In genomic region chr14:75301666-75302325, GRCh38 we compare ENCODE assay signal across 9 cellular contexts. TPM values are rescaled to one million over a fixed set of nuclear protein-coding genes. Genes with fewer than 3 reads are reported as not detected.
A peak's percentile ranks its signal among the peaks of the same experiment; 100 is the strongest.
DNase-seq lines count a peak whose midpoint lies in the region; ATAC-seq, FAIRE-seq and TF ChIP-seq lines count a peak whose summit lies in the region.
"Had no signal": no experiment of that assay in that cellular context is flagged by ENCODE, and none has a peak within 500 bp of the region (broad histone marks: within the 10 kb centered on the region; RNA-seq: fewer than 3 reads in every experiment).

No MANE protein-coding gene starts in this region.

- H3K56ac ChIP-seq in H9 (ENCODE audit: insufficient read length, low read depth, low read length): no peak overlapping the region

- in situ Hi-C loops in K562 (cut with MboI): loop anchor here (5.0 to 10.0 kb wide), 3 partner anchors 169 to 437 kb away; no protein-coding TSS in a partner anchor

- H2AK5ac ChIP-seq in H9 (ENCODE audit: insufficient read length, low read length): no peak overlapping the region

- H2AFZ ChIP-seq in K562 (ENCODE audit: low read depth, low read length) (peak overlapping the region; percentile 87), H9 (ENCODE audit: low read length) (no peak overlapping the region)

- peaks cover 33% of the 10 kb centered on the region for H3K4me1 ChIP-seq in Caco-2
- peaks cover 19 to 25% of the 10 kb centered on the region in 2 experiments for H3K4me1 ChIP-seq in K562 (replicated peaks in 1 of 2; ENCODE audit: control insufficient read depth in 2 of 2, insufficient read depth in 2 of 2, low read length in 2 of 2)
- no peaks in the 10 kb centered on the region for H3K4me1 ChIP-seq in H9 (ENCODE audit: insufficient read depth, low read length)

- peak; percentile 32; the same call in 1 of the 2 replicates for TF ChIP-seq EP300 in K562 (IDR thresholded peaks at IDR 0.05; ENCODE audit: low read length)

- H3K27me3 Mint-ChIP-seq in Caco-2 (ENCODE audit: insufficient read depth, unreplicated experiment) (no peaks in the 10 kb centered on the region), H9 (ENCODE audit: low read depth) (no peaks in the 10 kb centered on the region)

- WGBS in K562 (ENCODE audit: insufficient coverage, low coverage, missing lambda C conversion rate): 34% methylated on average over 6 of the region's 9 CpGs
- no CpG with 5 or more reads among the region's 9 CpGs for WGBS in H9 (ENCODE audit: extremely low coverage, insufficient read length, low lambda C conversion rate)

- H4K91ac ChIP-seq in H9 (ENCODE audit: insufficient read length, low read depth, low read length): no peak overlapping the region

- peak; percentile 65 to 89 for DNase-seq in Caco-2
- DNase-seq in NOMO-1 treated with DMSO at 0.1 percent for 48 hours (lab: John Stamatoyannopoulos, UW; ENCODE audit: unreplicated experiment): peak; percentile 88
- peak; percentile 23 to 76 (median 40) for DNase-seq in K562 (ENCODE audit: extremely low read depth in 1 of 4, low spot score in 3 of 4)
- peak; percentile 55 for DNase-seq in mucosa of gallbladder (ENCODE audit: low spot score)
- DNase-seq in NCI-H748 treated with DMSO at 0.1 percent for 48 hours (lab: John Stamatoyannopoulos, UW): no peak
- DNase-seq in H9: no peak
- DNase-seq: NCI-H2227 treated with DMSO at 0.1 percent for 48 hours had no signal

- H3K79me2 ChIP-seq in K562 (ENCODE audit: control insufficient read depth, insufficient read depth, low read length) (no peaks in the 10 kb centered on the region), H9 (ENCODE audit: insufficient read depth, low read length) (no peaks in the 10 kb centered on the region)

- no peak overlapping the region for H3T11ph ChIP-seq in H9 (ENCODE audit: low read length)

- no peak overlapping the region for H3K4me3 ChIP-seq in Caco-2 (ENCODE audit: low read depth, low read length)
- no peak overlapping the region for H3K4me3 ChIP-seq in K562

- H3K9me3 Mint-ChIP-seq in Caco-2 (ENCODE audit: unreplicated experiment) (no peaks in the 10 kb centered on the region), H9 (no peaks in the 10 kb centered on the region)

- no peak overlapping the region for H2BK15ac ChIP-seq in H9 (ENCODE audit: low read depth, low read length)

- H3K4ac ChIP-seq in H9 (ENCODE audit: low read depth, low read length): no peak overlapping the region

- H2BK12ac ChIP-seq in H9 (ENCODE audit: insufficient read length, low read depth, low read length): no peak overlapping the region

- H3K23me2 ChIP-seq in H9 (ENCODE audit: insufficient read length, low read depth, low read length, poor library complexity, severe bottlenecking): no peaks in the 10 kb centered on the region

- peak; percentile 72 for ATAC-seq in K562
- no peak for ATAC-seq in GM19467 (IDR thresholded peaks at IDR 0.05; ENCODE audit: unreplicated experiment)
- no peak for ATAC-seq in HG03139 (IDR thresholded peaks at IDR 0.05; ENCODE audit: unreplicated experiment)

- H2BK120ac ChIP-seq in H9 (ENCODE audit: low read depth, low read length, poor library complexity, severe bottlenecking): no peak overlapping the region

- CTCF ChIA-PET in Caco-2 (lab: Charles Lee) (interaction anchor here (0.5 to 1.2 kb wide), 5 partner anchors 19 to 356 kb away, joined by 3 to 5 read pairs (median 4); no protein-coding TSS in a partner anchor), K562 (lab: Yijun Ruan, JAX; ENCODE audit: low intra/inter-chr PET ratio) (interaction anchor here (1.0 to 3.2 kb wide), 3 partner anchors 169 to 171 kb away, joined by 3 to 40 read pairs (median 9); no protein-coding TSS in a partner anchor)

- H3K36me3 ChIP-seq in Caco-2 (ENCODE audit: control insufficient read depth, insufficient read depth, low read length) (no peaks in the 10 kb centered on the region), K562 (ENCODE audit: control insufficient read depth, insufficient read depth, low read length) (no peaks in the 10 kb centered on the region)

- no peak overlapping the region for H2BK20ac ChIP-seq in H9 (ENCODE audit: low read depth, low read length, poor library complexity, severe bottlenecking)

- no peak overlapping the region for H4K5ac ChIP-seq in H9 (ENCODE audit: insufficient read length, low read depth, low read length)

- no peak overlapping the region for H4K8ac ChIP-seq in H9 (replicated peaks; ENCODE audit: insufficient read length, low read depth, low read length)

- no peaks in the 10 kb centered on the region for H3K79me1 ChIP-seq in H9 (ENCODE audit: insufficient read depth, low read depth, low read length, poor library complexity, severe bottlenecking)

- H3K27ac ChIP-seq in K562 (ENCODE audit: extremely low read depth, low read depth, low read length) (peak overlapping the region; percentile 42; the same call in 2 of the 3 replicates), H9 (ENCODE audit: insufficient read length, low read depth, low read length) (no peak overlapping the region)

- H2BK5ac ChIP-seq in H9 (ENCODE audit: insufficient read length, low read length): no peak overlapping the region

- FAIRE-seq in K562 (lab: Jason Lieb, UNC): peak; percentile 77

- TF ChIP-seq RAD21 in K562 (CRISPR knock-in tag; conservative IDR thresholded peaks at IDR 0.05 in 1 of 2, IDR thresholded peaks at IDR 0.05 in 1 of 2): no peak

- H3K27ac Mint-ChIP-seq in Caco-2 (ENCODE audit: unreplicated experiment) (peak overlapping the region; percentile 93), H9 (no peak overlapping the region)

- peaks cover 16% of the 10 kb centered on the region for H3K4me1 Mint-ChIP-seq in Caco-2 (ENCODE audit: low read depth, unreplicated experiment)
- peaks cover 3 to 5% of the 10 kb centered on the region in 2 experiments; a peak in 2 of 4 replicates for H3K4me1 Mint-ChIP-seq in H9

- H3K4me2 ChIP-seq in K562 (ENCODE audit: insufficient read depth, low read length) (peak overlapping the region; percentile 50; the same call in 1 of the 2 replicates), H9 (ENCODE audit: insufficient read depth, insufficient read length, low read length) (no peak overlapping the region)

- no peaks in the 10 kb centered on the region for H3K27me3 ChIP-seq in Caco-2 (replicated peaks; ENCODE audit: control insufficient read depth, insufficient read depth, low read length)
- H3K27me3 ChIP-seq in K562 (ENCODE audit: control insufficient read depth in 2 of 2, insufficient read depth in 2 of 2, low read length in 2 of 2): no peaks in the 10 kb centered on the region
- H3K27me3 ChIP-seq in H9 (ENCODE audit: insufficient read depth, low read length): no peaks in the 10 kb centered on the region

- BruUV-seq in Caco-2 (replicated peaks; lab: Mats Ljungman, UMichigan): no TSS peak
- BruUV-seq in K562 (replicated peaks; lab: Mats Ljungman, UMichigan): no TSS peak

- TF ChIP-seq CTCF in Caco-2 (IDR thresholded peaks at IDR 0.05; ENCODE audit: insufficient read depth in 1 of 2, low read depth in 1 of 2, low read length in 1 of 2, severe bottlenecking in 1 of 2, unreplicated experiment in 1 of 2) (no peak), K562 (IDR thresholded peaks at IDR 0.05 in 2 of 3, conservative IDR thresholded peaks at IDR 0.05 in 1 of 3; ENCODE audit: insufficient read depth in 2 of 3, low read depth in 1 of 3, low read length in 3 of 3) (no peak), H9 (conservative IDR thresholded peaks at IDR 0.05) (no peak)

- H3K18ac ChIP-seq in H9 (ENCODE audit: insufficient read length, low read depth, low read length): no peak overlapping the region

- H3K9me3 ChIP-seq in Caco-2 (no peaks in the 10 kb centered on the region), K562 (replicated peaks; ENCODE audit: control insufficient read depth, insufficient read depth, low read depth, low read length) (no peaks in the 10 kb centered on the region), H9 (ENCODE audit: control insufficient read depth, low read depth, low read length) (no peaks in the 10 kb centered on the region)

- no peak for TF ChIP-seq POLR2A in K562 (conservative IDR thresholded peaks at IDR 0.05)

- H4K20me1 ChIP-seq in K562 (replicated peaks; ENCODE audit: control insufficient read depth, insufficient read depth, low read length) (no peaks in the 10 kb centered on the region), H9 (ENCODE audit: control insufficient read depth, insufficient read depth, insufficient read length) (no peaks in the 10 kb centered on the region)

- H3K36me3 Mint-ChIP-seq in Caco-2 (ENCODE audit: insufficient read depth, unreplicated experiment) (peaks cover 5% of the 10 kb centered on the region), H9 (ENCODE audit: insufficient read depth in 1 of 3, low read depth in 3 of 3) (no peaks in the 10 kb centered on the region)

- peak overlapping the region; percentile 59 for H3K4me3 Mint-ChIP-seq in Caco-2 (ENCODE audit: unreplicated experiment)
- H3K4me3 Mint-ChIP-seq in H9: no peak overlapping the region

- no peak overlapping the region for H3K14ac ChIP-seq in H9 (ENCODE audit: insufficient read depth, low read length)

- H3K23ac ChIP-seq in H9 (ENCODE audit: insufficient read length, low read depth, low read length): no peak overlapping the region

- no peaks in the 10 kb centered on the region for H3K9me1 ChIP-seq in K562 (ENCODE audit: control insufficient read depth, insufficient read depth, low read length)

- POLR2A ChIA-PET in Caco-2 (lab: Charles Lee): interaction anchor here (1.1 to 1.3 kb wide), 2 partner anchors 19 to 175 kb away, joined by 6 to 7 read pairs; partner anchors contain the start of gene NEK9
- POLR2A ChIA-PET in K562 (lab: Yijun Ruan, JAX): interaction anchor here (1.0 to 1.3 kb wide), 2 partner anchors 175 to 177 kb away, joined by 3 to 4 read pairs; partner anchors contain the start of gene NEK9

- intact Hi-C loops in Caco-2 (cut with micrococcal nuclease; ENCODE audit: unreplicated experiment): loop anchor here (2.0 kb wide), 1 partner anchor 387 kb away; no protein-coding TSS in a partner anchor
- intact Hi-C loops in K562 (cut with micrococcal nuclease): loop anchor here (2.0 to 10.0 kb wide), 4 partner anchors 169 to 387 kb away; no protein-coding TSS in a partner anchor

- H3K9ac ChIP-seq in K562 (ENCODE audit: insufficient read depth in 1 of 2, low read depth in 2 of 2, low read length in 2 of 2): peak overlapping the region in 1 of 2 experiments; percentile 31; a peak in 1 of 4 replicates
- H3K9ac ChIP-seq in H9 (ENCODE audit: extremely low read depth, insufficient read length, low read length): no peak overlapping the region

RNA-seq across cellular contexts. Expression of gene FOS, which starts 23.2 kb away (rescaled TPM):
- total RNA-seq in Caco-2 (2022): 72.7 and 73.7 TPM in 2 replicates
- total RNA-seq in K562 (2011; cell fraction: chromatin; rRNA removed; ENCODE audit: low replicate concordance): 20.9 and 54.0 TPM in 2 replicates
- 42.1 and 51.5 TPM in 2 replicates for total RNA-seq in K562 (2011; cell fraction: nucleolus; rRNA removed)
- total RNA-seq in K562 (2011; cell fraction: nucleoplasm; rRNA removed): 28.7 and 32.3 TPM in 2 replicates
- 12.1 and 19.4 TPM in 2 replicates for total RNA-seq in K562 (2014; rRNA removed)
- total RNA-seq in K562 (2014; rRNA removed; fragmentation: Illumina TruSeq; extraction: Trizol): 4.2 and 8.9 TPM in 2 replicates
- 0.54 and 1.1 TPM in 2 replicates for total RNA-seq in K562 (2015; rRNA removed; fragmentation: Illumina TruSeq; extraction: Trizol)
- 13.8 and 17.4 TPM in 2 replicates for total RNA-seq in K562 (2021)
- polyA plus RNA-seq in K562 (2011; rRNA removed): 3.6 and 5.7 TPM in 2 replicates
- polyA plus RNA-seq in K562 (2011; cell fraction: cytosol; rRNA removed): 3.7 and 20.6 TPM in 2 replicates
- polyA plus RNA-seq in K562 (2011; cell fraction: nucleus; rRNA removed): 13.7 and 48.9 TPM in 2 replicates
- polyA plus RNA-seq in K562 (2012): 8.3 and 9.7 TPM in 2 replicates
- polyA plus RNA-seq in K562 (2014; fragmentation: Illumina TruSeq; extraction: Trizol): 8.2 and 12.8 TPM in 2 replicates
- 1 to 10 TPM in 1 of 2 experiments, under 1 TPM in 1; 0.56 to 2.1 TPM for polyA plus RNA-seq in K562 (2014; fragmentation: Nextera tagmentation; extraction: Ambion mirVana)
- polyA plus RNA-seq in K562 (2014; rRNA removed): 11.6 and 14.8 TPM in 2 replicates
- polyA minus RNA-seq in K562 (2011; rRNA and poly(A)+ RNA removed): 3.8 and 7.1 TPM in 2 replicates
- 7.6 and 8.7 TPM in 2 replicates for polyA minus RNA-seq in K562 (2011; cell fraction: cytosol; rRNA and poly(A)+ RNA removed)
- 24.0 and 43.5 TPM in 2 replicates for polyA minus RNA-seq in K562 (2011; cell fraction: nucleus; rRNA and poly(A)+ RNA removed)
- total RNA-seq in mucosa of gallbladder: 165 TPM
- 28.1 and 33.9 TPM in 2 replicates for total RNA-seq in H9 (2021)

Comparison
In these comparisons a context has a peak if more than half of its experiments do, and no peak if none do; other contexts are left out.
1. DNase-seq: peak in Caco-2 (2 of 2), NOMO-1 treated with DMSO at 0.1 percent for 48 hours (single experiment), K562 (4 of 4) and mucosa of gallbladder (single experiment); none in NCI-H748 treated with DMSO at 0.1 percent for 48 hours (single experiment) and H9 (single experiment).